ENCODE assay signal across 14 cellular contexts in genomic region chr11:44731685-44732411, GRCh38. TPM values are rescaled to one million over a fixed set of nuclear protein-coding genes. Genes with fewer than 3 reads are reported as not detected.
DNase-seq lines count a peak whose midpoint lies in the region; ATAC-seq and TF ChIP-seq lines count a peak whose summit lies in the region.
"Had no signal": no experiment of that assay in that cellular context is flagged by ENCODE, and none has a peak within 500 bp of the region (broad histone marks: within the 10 kb centered on the region; RNA-seq: fewer than 3 reads in every experiment).

No MANE protein-coding gene starts in this region.

- no peak overlapping the region for H3K4me3 ChIP-seq in esophagus squamous epithelium
- H3K4me3 ChIP-seq in neural progenitor cell, result no peak overlapping the region
- H3K4me3 ChIP-seq: thyroid gland had no signal

- WGBS in esophagus squamous epithelium, 2 donors, result 48 to 53% methylated on average over 4 to 8 of the region's 11 CpGs

- no peaks in the 10 kb centered on the region for H3K9me3 Mint-ChIP-seq in neural progenitor cell
- H3K9me3 Mint-ChIP-seq: activated T-helper 2 cell treated with anti-CD3 and anti-CD28 coated beads, Interferon-gamma antibody, Interleukin-2, Interleukin-4, amounts not matched to agents 10 μg/mL and 5 μg/mL and 100 μg/mL, durations not matched to agents 14 hours and 24 hours and 36 hours; naive thymus-derived CD8-positive, alpha-beta T cell had no signal

- no peak overlapping the region for H3K4me3 Mint-ChIP-seq in neural progenitor cell

- TF ChIP-seq CTCF in esophagus squamous epithelium (IDR thresholded peaks at IDR 0.05) (no peak), neural progenitor cell (IDR thresholded peaks at IDR 0.05) (no peak)

- H3K4me2 ChIP-seq in neural progenitor cell, result no peak overlapping the region

- no peaks in the 10 kb centered on the region for H3K36me3 ChIP-seq in esophagus squamous epithelium
- H3K36me3 ChIP-seq in neural progenitor cell, result no peaks in the 10 kb centered on the region
- H3K36me3 ChIP-seq: thyroid gland had no signal

- H3K4me1 Mint-ChIP-seq in neural progenitor cell, result peaks cover 81% of the 10 kb centered on the region

- intact Hi-C loops in esophagus squamous epithelium (cut with DNase I), result no loop called here

- H3F3A ChIP-seq in neural progenitor cell (ENCODE audit: low read depth), result peaks cover 30% of the 10 kb centered on the region

- TF ChIP-seq POLR2A in esophagus squamous epithelium (IDR thresholded peaks at IDR 0.05), result no peak

- H3K27ac ChIP-seq in esophagus squamous epithelium (peak overlapping the region in 3 of 4 donors; percentile 53 to 63 (median 53)), neural progenitor cell (no peak overlapping the region)

- peak overlapping the region; percentile 21 for H3K27ac Mint-ChIP-seq in neural progenitor cell
- H3K27ac Mint-ChIP-seq: activated T-helper 2 cell treated with anti-CD3 and anti-CD28 coated beads, Interferon-gamma antibody, Interleukin-2, Interleukin-4, amounts not matched to agents 10 μg/mL and 5 μg/mL and 100 μg/mL, durations not matched to agents 14 hours and 24 hours and 36 hours had no signal

- H3K79me2 ChIP-seq in neural progenitor cell (ENCODE audit: low read depth), result peaks cover 67% of the 10 kb centered on the region

- peaks cover 5% of the 10 kb centered on the region for H3K27me3 Mint-ChIP-seq in neural progenitor cell (ENCODE audit: insufficient read depth, low read depth)

- H3K4me1 ChIP-seq in esophagus squamous epithelium (peaks cover 7 to 60% (median 31%) of the 10 kb centered on the region in 3 donors), neural progenitor cell (peaks cover 53% of the 10 kb centered on the region)

- peaks cover 18% of the 10 kb centered on the region for H3K36me3 Mint-ChIP-seq in neural progenitor cell

- peaks cover 0 to 35% (median 0%) of the 10 kb centered on the region in 4 donors for H3K27me3 ChIP-seq in esophagus squamous epithelium
- no peaks in the 10 kb centered on the region for H3K27me3 ChIP-seq in neural progenitor cell
- H3K27me3 ChIP-seq: thyroid gland had no signal

- no peak overlapping the region for H3K9ac ChIP-seq in neural progenitor cell

- no peak for ATAC-seq in GM18870 (IDR thresholded peaks at IDR 0.05; ENCODE audit: unreplicated experiment)
- no peak for ATAC-seq in GM19455 (IDR thresholded peaks at IDR 0.05; ENCODE audit: unreplicated experiment)
- ATAC-seq: left lobe of liver; naive thymus-derived CD8-positive, alpha-beta T cell had no signal

- H4K20me1 ChIP-seq in neural progenitor cell (ENCODE audit: low read depth), result peaks cover 58% of the 10 kb centered on the region

- no peak overlapping the region for H2AFZ ChIP-seq in neural progenitor cell (replicated peaks)

- no peaks in the 10 kb centered on the region for H3K9me3 ChIP-seq in esophagus squamous epithelium
- no peaks in the 10 kb centered on the region for H3K9me3 ChIP-seq in neural progenitor cell (ENCODE audit: low read depth)
- H3K9me3 ChIP-seq: thyroid gland had no signal

- peak; percentile 6 for DNase-seq in EH (ENCODE audit: low read depth)
- peak; percentile 41 for DNase-seq in NCI-H82 treated with DMSO at 0.1 percent for 48 hours (lab: John Stamatoyannopoulos, UW; ENCODE audit: unreplicated experiment)
- DNase-seq in esophagus squamous epithelium (lab: John Stamatoyannopoulos, UW), result no peak
- DNase-seq in neural progenitor cell (ENCODE audit: low spot score), result no peak
- no peak for DNase-seq in KG1 (lab: John Stamatoyannopoulos, UW)
- DNase-seq in HUDEP-2 (lab: John Stamatoyannopoulos, UW; ENCODE audit: unreplicated experiment in 76 of 76), result no peak
- DNase-seq: amniotic stem cell; naive thymus-derived CD8-positive, alpha-beta T cell; stimulated activated CD4-positive, alpha-beta T cell treated with anti-CD3 and anti-CD28 coated beads, Interleukin-2, amount 100 ng/mL, for 24 hours; thyroid gland had no signal

RNA-seq across cellular contexts. Expression of gene TSPAN18, which starts 5.1 kb away (rescaled TPM):
- total RNA-seq in esophagus squamous epithelium, result 1 to 10 TPM in 3 of 4 donors, under 1 TPM in 1; 0.80 to 4.4 (median 2.0) TPM
- total RNA-seq in neural progenitor cell (ENCODE audit: low replicate concordance), result 16.5 and 33.0 TPM in 2 replicates

Comparison
In these comparisons a context has a peak if more than half of its experiments do, and no peak if none do; other contexts are left out.
1. DNase-seq: peak in EH (single experiment) and NCI-H82 treated with DMSO at 0.1 percent for 48 hours (single experiment); none in esophagus squamous epithelium (single experiment), neural progenitor cell (single experiment), KG1 (single experiment) and HUDEP-2 (0 of 76).